In genomic region chr22:20131593-20131855, GRCh38 we compare ENCODE assay signal across 8 cellular contexts. TPM values are rescaled to one million over a fixed set of nuclear protein-coding genes. Genes with fewer than 3 reads are reported as not detected.
DNase-seq lines count a peak whose midpoint lies in the region; ATAC-seq and TF ChIP-seq lines count a peak whose summit lies in the region.

Gene ZDHHC8, plus strand, starts transcription at chr22:20131804. Its CDS starts 144 bp downstream, at chr22:20131948.

- peaks cover 13% of the 10 kb centered on the region for H3K4me1 ChIP-seq in OCI-LY3 (ENCODE audit: low read length)
- peaks cover 10 to 35% of the 10 kb centered on the region in 2 donors for H3K4me1 ChIP-seq in adrenal gland (replicated peaks in 1 of 2)
- peaks cover 11% of the 10 kb centered on the region for H3K4me1 ChIP-seq in hepatocyte (ENCODE audit: insufficient read depth)
- H3K4me1 ChIP-seq in skeletal muscle satellite cell (ENCODE audit: control insufficient read depth, insufficient read depth, low read length) = peaks cover 16% of the 10 kb centered on the region

- no peaks in the 10 kb centered on the region for H3K27me3 ChIP-seq in OCI-LY3 (ENCODE audit: low read depth, low read length)
- H3K27me3 ChIP-seq in adrenal gland = no peaks in the 10 kb centered on the region
- no peaks in the 10 kb centered on the region for H3K27me3 ChIP-seq in hepatocyte
- H3K27me3 ChIP-seq in skeletal muscle satellite cell (ENCODE audit: control insufficient read depth, insufficient read depth, low read length) = no peaks in the 10 kb centered on the region

- TF ChIP-seq POLR2A in adrenal gland (IDR thresholded peaks at IDR 0.05) = no peak

- 0 to 1% methylated on average over 17 to 42 of the region's 42 CpGs; no CpG with 5 or more reads in 2 of the 4 donors for WGBS in adrenal gland, 4 donors
- no CpG with 5 or more reads among the region's 42 CpGs for WGBS in hepatocyte (ENCODE audit: low lambda C conversion rate, missing lambda C conversion rate)

- H3K9ac ChIP-seq in OCI-LY3 (ENCODE audit: low read length) = peak within 1 kb of the TSS; percentile 88
- H3K9ac ChIP-seq in skeletal muscle satellite cell (ENCODE audit: low read depth, low read length) = peak within 1 kb of the TSS; percentile 90

- no peaks in the 10 kb centered on the region for H3K9me3 ChIP-seq in OCI-LY3 (ENCODE audit: insufficient read depth, low read length)
- H3K9me3 ChIP-seq in adrenal gland (replicated peaks in 1 of 3) = no peaks in the 10 kb centered on the region
- no peaks in the 10 kb centered on the region for H3K9me3 ChIP-seq in hepatocyte (ENCODE audit: low read depth)
- H3K9me3 ChIP-seq in skeletal muscle satellite cell (replicated peaks; ENCODE audit: low read length) = no peaks in the 10 kb centered on the region

- ATAC-seq in GM21381 (IDR thresholded peaks at IDR 0.05; ENCODE audit: unreplicated experiment) = peak; percentile 53

- H3K9me2 ChIP-seq in hepatocyte (replicated peaks; ENCODE audit: insufficient read depth) = no peaks in the 10 kb centered on the region

- H3K27ac ChIP-seq in OCI-LY3 (ENCODE audit: low read length) (peak within 1 kb of the TSS; percentile 51), adrenal gland (peak within 1 kb of the TSS in 4 of 5 donors; percentile 81 to 97 (median 86)), hepatocyte (peak within 1 kb of the TSS; percentile 88)

- intact Hi-C loops in adrenal gland (cut with DNase I) = loop anchor here in 1 of 2 donors (5.0 kb wide), 1 partner anchor 159 kb away; no protein-coding TSS in a partner anchor

- H3K36me3 ChIP-seq in OCI-LY3 (replicated peaks; ENCODE audit: low read depth, low read length) = peaks cover 13% of the 10 kb centered on the region
- H3K36me3 ChIP-seq in adrenal gland (replicated peaks in 1 of 2) = peaks cover 0 to 2% of the 10 kb centered on the region in 2 donors
- no peaks in the 10 kb centered on the region for H3K36me3 ChIP-seq in hepatocyte (replicated peaks; ENCODE audit: insufficient read depth, low read depth)
- peaks cover 14% of the 10 kb centered on the region for H3K36me3 ChIP-seq in skeletal muscle satellite cell (ENCODE audit: insufficient read depth, low read length)

- H3K4me3 ChIP-seq in OCI-LY3 (ENCODE audit: low read length) (peak within 1 kb of the TSS; percentile 95), adrenal gland (peak within 1 kb of the TSS; percentile 40 to 100 (median 60)), hepatocyte (peak within 1 kb of the TSS; percentile 98), skeletal muscle satellite cell (ENCODE audit: low read length) (peak within 1 kb of the TSS; percentile 95)

- peak; percentile 56 for DNase-seq in AG08395 (ENCODE audit: low spot score)
- DNase-seq in adrenal gland = peak in 1 of 7 donors; percentile 30
- DNase-seq in hepatocyte (ENCODE audit: low spot score) = peak; percentile 56
- DNase-seq in globus pallidus (ENCODE audit: low spot score) = no peak
- DNase-seq in NCI-H2107 treated with DMSO at 0.1 percent for 48 hours (lab: John Stamatoyannopoulos, UW; ENCODE audit: unreplicated experiment) = no peak

- H3K79me2 ChIP-seq in OCI-LY3 (ENCODE audit: low read length) = peaks cover 42% of the 10 kb centered on the region
- H3K79me2 ChIP-seq in hepatocyte = peaks cover 47% of the 10 kb centered on the region

- TF ChIP-seq CTCF in OCI-LY3 (IDR thresholded peaks at IDR 0.05; ENCODE audit: low read depth, low read length) (no peak), adrenal gland (IDR thresholded peaks at IDR 0.05) (no peak), hepatocyte (IDR thresholded peaks at IDR 0.05; ENCODE audit: poor library complexity) (no peak)

- peaks cover 26% of the 10 kb centered on the region for H4K20me1 ChIP-seq in OCI-LY3 (ENCODE audit: insufficient read depth, low read length)
- H4K20me1 ChIP-seq in hepatocyte (ENCODE audit: insufficient read depth, poor library complexity, severe bottlenecking) = peaks cover 30% of the 10 kb centered on the region

- H3K4me2 ChIP-seq in OCI-LY3 (ENCODE audit: low read length) (peak within 1 kb of the TSS; percentile 90), hepatocyte (peak within 1 kb of the TSS; percentile 97), skeletal muscle satellite cell (ENCODE audit: low read length) (peak within 1 kb of the TSS; percentile 99)

- H2AFZ ChIP-seq in OCI-LY3 (ENCODE audit: low read depth, low read length) (peak within 1 kb of the TSS; percentile 52; the same call in 1 of the 2 replicates), hepatocyte (peak within 1 kb of the TSS; percentile 90)

RNA-seq across cellular contexts. Expression of gene ZDHHC8, which starts in this region (rescaled TPM):
- total RNA-seq in adrenal gland (10 to 100 TPM; 20.0 to 65.6 (median 36.1) TPM), hepatocyte (4.5 and 9.6 TPM in 2 replicates)
- polyA plus RNA-seq in adrenal gland (100 to 1,000 TPM in 1 of 3 donors, 10 to 100 TPM in 2; 15.5 to 109 (median 59.3) TPM), hepatocyte (65.1 and 72.7 TPM in 2 replicates)
- 10.3 and 11.4 TPM in 2 replicates for total RNA-seq in skeletal muscle satellite cell (2012; rRNA removed)

Comparison
In these comparisons a context has a peak if more than half of its experiments do, and no peak if none do; other contexts are left out.
1. DNase-seq: peak in AG08395 (single experiment) and hepatocyte (single experiment); none in globus pallidus (single experiment) and NCI-H2107 treated with DMSO at 0.1 percent for 48 hours (single experiment).
2. Peak in every context shown above with its lines, with median percentiles within 50 percentile points of each other: H3K27ac ChIP-seq, H3K4me2 ChIP-seq and H3K4me3 ChIP-seq.